In the genomic region with DNA sequence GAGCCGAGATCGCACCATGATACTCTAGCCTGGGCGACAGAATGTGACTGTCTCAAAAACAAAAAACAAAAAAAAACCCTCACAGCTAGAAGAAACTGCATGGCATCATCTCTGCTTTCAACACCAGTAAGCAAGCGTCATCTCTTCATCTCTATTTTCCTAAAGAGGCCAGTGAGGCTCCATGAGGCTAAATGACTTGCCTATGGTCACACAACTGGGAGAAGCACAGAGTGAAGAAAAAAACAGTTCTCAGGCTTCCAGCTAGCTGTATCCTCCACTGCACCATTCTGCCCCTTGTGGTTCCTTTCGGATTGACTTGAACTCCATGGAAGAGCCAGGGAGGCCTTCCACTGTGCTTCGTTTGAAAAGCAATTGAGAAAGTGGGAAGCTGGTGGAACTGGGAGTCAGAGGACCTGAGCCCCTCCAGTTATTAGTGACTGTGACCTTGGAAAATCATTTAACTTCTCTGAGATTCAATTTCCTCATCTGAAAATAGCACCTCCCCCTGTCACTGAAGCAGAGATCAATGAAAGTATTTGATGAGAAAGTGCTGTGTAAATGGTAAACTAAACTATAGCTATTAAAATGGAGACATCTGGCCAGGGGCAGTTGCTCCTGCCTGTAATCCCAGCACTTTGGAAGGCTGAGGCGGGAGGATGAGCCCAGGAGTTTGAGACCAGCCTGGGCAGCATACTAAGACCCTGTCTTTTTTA, we compare ENCODE assay signal across 8 cellular contexts. TPM values are rescaled to one million over a fixed set of nuclear protein-coding genes. Genes with fewer than 3 reads are reported as not detected.
A peak's percentile ranks its signal among the peaks of the same experiment; 100 is the strongest.
DNase-seq lines count a peak whose midpoint lies in the region; ATAC-seq, FAIRE-seq and TF ChIP-seq lines count a peak whose summit lies in the region.

No MANE protein-coding gene starts in this region.

- CTCF ChIA-PET in PC-9 (lab: Charles Lee) = interaction anchor here (0.6 to 0.9 kb wide), 8 partner anchors 25 to 583 kb away, joined by 3 to 7 read pairs (median 4); no protein-coding TSS in a partner anchor

- no TSS peak for BruUV-seq in PC-9 (replicated peaks; lab: Mats Ljungman, UMichigan)

- no peak overlapping the region for H3K4me3 Mint-ChIP-seq in dendritic cell treated with granulocyte-macrophage colony-stimulating factor and Interleukin-4, amounts not matched to agents 40 ng/mL and 50 ng/mL, for 4 days

- H3F3A ChIP-seq in PC-9 (ENCODE audit: insufficient read depth, low read depth) = 0 out of 2 replicates have a peak, but pooled peaks cover 5% of the 10 kb centered on the region

- H3K27me3 ChIP-seq in PC-9 (ENCODE audit: insufficient read depth, low read depth) (no peaks in the 10 kb centered on the region), liver (ENCODE audit: control insufficient read depth in 4 of 4, insufficient read depth in 4 of 4, low read length in 3 of 4) (no peaks in the 10 kb centered on the region)

- intact Hi-C loops in PC-9 (cut with micrococcal nuclease; ENCODE audit: unreplicated experiment) = no loop called here
- intact Hi-C loops in dendritic cell treated with granulocyte-macrophage colony-stimulating factor and Interleukin-4, amounts not matched to agents 40 ng/mL and 50 ng/mL, for 4 days (cut with micrococcal nuclease) = no loop called here

- H2AFZ ChIP-seq in PC-9 = no peak overlapping the region

- H3K9me3 ChIP-seq in PC-9 (ENCODE audit: insufficient read depth, low read depth) (no peaks in the 10 kb centered on the region), liver (ENCODE audit: control insufficient read depth in 4 of 4, low read length in 3 of 4) (no peaks in the 10 kb centered on the region)

- no peak overlapping the region for H3K27ac ChIP-seq in PC-9
- H3K27ac ChIP-seq in liver (ENCODE audit: low read depth in 1 of 2, low read length in 2 of 2) = no peak overlapping the region

- H3K79me2 ChIP-seq in PC-9 (ENCODE audit: low read depth) = no peaks in the 10 kb centered on the region

- POLR2A ChIA-PET in PC-9 (lab: Charles Lee; ENCODE audit: unreplicated experiment) = no interaction called here

- peak overlapping the region; percentile 56 for H3K27ac Mint-ChIP-seq in dendritic cell treated with granulocyte-macrophage colony-stimulating factor and Interleukin-4, amounts not matched to agents 40 ng/mL and 50 ng/mL, for 4 days

- H3K4me3 ChIP-seq in PC-9 (no peak overlapping the region), liver (ENCODE audit: low read depth in 1 of 3, low read length in 3 of 3) (no peak overlapping the region)

- no peaks in the 10 kb centered on the region for H3K36me3 Mint-ChIP-seq in dendritic cell treated with granulocyte-macrophage colony-stimulating factor and Interleukin-4, amounts not matched to agents 40 ng/mL and 50 ng/mL, for 4 days (ENCODE audit: low read depth)

- no peaks in the 10 kb centered on the region for H3K9me2 ChIP-seq in PC-9 (ENCODE audit: insufficient read depth)

- H3K36me3 ChIP-seq in PC-9 (ENCODE audit: low read depth) (no peaks in the 10 kb centered on the region), liver (ENCODE audit: control insufficient read depth in 4 of 4, insufficient read depth in 3 of 4, low read depth in 1 of 4, low read length in 3 of 4) (no peaks in the 10 kb centered on the region)

- no peak for ATAC-seq in HG02938 (IDR thresholded peaks at IDR 0.05; ENCODE audit: unreplicated experiment)

- peak; percentile 85 to 90 for TF ChIP-seq RAD21 in liver (IDR thresholded peaks at IDR 0.05)

- DNase-seq in DMS 273 (lab: John Stamatoyannopoulos, UW; ENCODE audit: unreplicated experiment) (peak; percentile 78), HT-29 (ENCODE audit: low spot score) (peak; percentile 85), PC-9 (peak; percentile 29 to 35), urothelium cell line (ENCODE audit: low spot score) (peak; percentile 79), DMS79 treated with DMSO at 0.1 percent for 48 hours (lab: John Stamatoyannopoulos, UW) (no peak)

- no peak overlapping the region for H3K4me2 ChIP-seq in PC-9

- peaks cover 33% of the 10 kb centered on the region for H3K4me1 Mint-ChIP-seq in dendritic cell treated with granulocyte-macrophage colony-stimulating factor and Interleukin-4, amounts not matched to agents 40 ng/mL and 50 ng/mL, for 4 days (ENCODE audit: low read depth)

- no peaks in the 10 kb centered on the region for H3K4me1 ChIP-seq in PC-9 (replicated peaks; ENCODE audit: insufficient read depth)
- peaks cover 0 to 8% (median 1%) of the 10 kb centered on the region in 4 donors for H3K4me1 ChIP-seq in liver (ENCODE audit: control insufficient read depth in 4 of 4, insufficient read depth in 4 of 4, low read length in 3 of 4)

- TF ChIP-seq CTCF in PC-9 (conservative IDR thresholded peaks at IDR 0.05) = peak; percentile 65
- TF ChIP-seq CTCF in liver (IDR thresholded peaks at IDR 0.05; ENCODE audit: low read depth, low read length, missing input control) = peak; percentile 62

- H3K9me3 Mint-ChIP-seq in dendritic cell treated with granulocyte-macrophage colony-stimulating factor and Interleukin-4, amounts not matched to agents 40 ng/mL and 50 ng/mL, for 4 days = no peaks in the 10 kb centered on the region

- 69% methylated on average over 7 of the region's 7 CpGs for WGBS in liver

- H4K20me1 ChIP-seq in PC-9 (ENCODE audit: insufficient read depth) = no peaks in the 10 kb centered on the region

- no peak for FAIRE-seq in urothelium cell line (lab: Jason Lieb, UNC)

- H3K9ac ChIP-seq in liver (ENCODE audit: low read depth in 1 of 2, low read length in 2 of 2) = no peak overlapping the region

- peaks cover 4% of the 10 kb centered on the region for H3K27me3 Mint-ChIP-seq in dendritic cell treated with granulocyte-macrophage colony-stimulating factor and Interleukin-4, amounts not matched to agents 40 ng/mL and 50 ng/mL, for 4 days

TF ChIP-seq in liver, 16 proteins besides CTCF, POLR2A, EP300 and RAD21:
- no peak for TF ChIP-seq GABPA (IDR thresholded peaks at IDR 0.05 in 1 of 2, conservative IDR thresholded peaks at IDR 0.05 in 1 of 2)
- no peak for TF ChIP-seq TAF1 (conservative IDR thresholded peaks at IDR 0.05)
- TF ChIP-seq HNF4A (conservative IDR thresholded peaks at IDR 0.05) = no peak
- TF ChIP-seq EGR1 (IDR thresholded peaks at IDR 0.05; ENCODE audit: low read depth in 2 of 2) = no peak
- TF ChIP-seq RXRA (IDR thresholded peaks at IDR 0.05) = no peak

RNA-seq across cellular contexts. Expression of a gene that starts 32.1 kb away (rescaled TPM):
- 9.0 and 9.7 TPM in 2 replicates for total RNA-seq in HT-29 (2014; rRNA removed; shearing (Covaris generic))
- 12.6 and 16.3 TPM in 2 replicates for total RNA-seq in PC-9 (2021)
- 10 to 100 TPM; 37.3 to 75.5 TPM for total RNA-seq in liver
- 10 to 100 TPM in 1 of 2 donors, 1 to 10 TPM in 1; 5.2 to 10.6 TPM for polyA plus RNA-seq in liver

RNA-seq across cellular contexts. Expression of a gene that starts 45.1 kb away (rescaled TPM):
- 233 and 329 TPM in 2 replicates for total RNA-seq in HT-29 (2014; rRNA removed; shearing (Covaris generic))
- total RNA-seq in PC-9 (2021) (186 and 233 TPM in 2 replicates), liver (10 to 100 TPM; 40.6 to 84.8 TPM)
- polyA plus RNA-seq in liver = 100 to 1,000 TPM in 1 of 2 donors, 10 to 100 TPM in 1; 78.5 to 100 TPM
